Comparison of ENCODE assay signal across 1 cellular context in the genomic region with DNA sequence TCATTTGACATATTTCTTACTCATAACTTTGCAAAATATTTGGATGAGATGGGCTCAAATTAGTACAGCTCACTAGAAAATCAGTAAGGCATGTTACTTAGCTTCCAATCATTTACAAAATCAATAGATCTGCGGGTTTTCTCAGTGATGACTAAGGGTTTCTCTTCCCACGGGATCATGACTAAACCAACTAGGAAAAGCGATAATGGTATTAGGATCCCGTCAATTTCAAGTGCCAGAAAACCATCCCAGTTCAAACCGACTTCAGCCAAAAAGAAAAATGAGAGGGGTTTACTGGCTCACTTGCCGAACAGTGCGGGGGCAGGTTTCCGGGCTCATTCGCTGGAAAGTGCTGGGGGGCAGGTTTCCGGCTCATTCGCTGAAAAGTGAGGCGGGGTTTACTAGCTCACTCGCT.
TF ChIP-seq lines count a peak whose summit lies in the region.

No MANE protein-coding gene starts in this region.

TF ChIP-seq in HCT116, 20 proteins besides CTCF, POLR2A, EP300 and RAD21 (continued from another document):
- TF ChIP-seq, protein P1, sequence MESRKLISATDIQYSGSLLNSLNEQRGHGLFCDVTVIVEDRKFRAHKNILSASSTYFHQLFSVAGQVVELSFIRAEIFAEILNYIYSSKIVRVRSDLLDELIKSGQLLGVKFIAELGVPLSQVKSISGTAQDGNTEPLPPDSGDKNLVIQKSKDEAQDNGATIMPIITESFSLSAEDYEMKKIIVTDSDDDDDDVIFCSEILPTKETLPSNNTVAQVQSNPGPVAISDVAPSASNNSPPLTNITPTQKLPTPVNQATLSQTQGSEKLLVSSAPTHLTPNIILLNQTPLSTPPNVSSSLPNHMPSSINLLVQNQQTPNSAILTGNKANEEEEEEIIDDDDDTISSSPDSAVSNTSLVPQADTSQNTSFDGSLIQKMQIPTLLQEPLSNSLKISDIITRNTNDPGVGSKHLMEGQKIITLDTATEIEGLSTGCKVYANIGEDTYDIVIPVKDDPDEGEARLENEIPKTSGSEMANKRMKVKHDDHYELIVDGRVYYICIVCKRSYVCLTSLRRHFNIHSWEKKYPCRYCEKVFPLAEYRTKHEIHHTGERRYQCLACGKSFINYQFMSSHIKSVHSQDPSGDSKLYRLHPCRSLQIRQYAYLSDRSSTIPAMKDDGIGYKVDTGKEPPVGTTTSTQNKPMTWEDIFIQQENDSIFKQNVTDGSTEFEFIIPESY (IDR thresholded peaks at IDR 0.05; ENCODE audit: extremely low read depth, insufficient replicate concordance, low read length), result no peak
- TF ChIP-seq EZH2phosphoT487 (IDR thresholded peaks at IDR 0.05; ENCODE audit: borderline replicate concordance), result no peak
- TF ChIP-seq, protein P2, sequence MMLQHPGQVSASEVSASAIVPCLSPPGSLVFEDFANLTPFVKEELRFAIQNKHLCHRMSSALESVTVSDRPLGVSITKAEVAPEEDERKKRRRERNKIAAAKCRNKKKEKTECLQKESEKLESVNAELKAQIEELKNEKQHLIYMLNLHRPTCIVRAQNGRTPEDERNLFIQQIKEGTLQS (IDR thresholded peaks at IDR 0.05), result no peak
